ENCODE assay signal across 1 cellular context in the genomic region with DNA sequence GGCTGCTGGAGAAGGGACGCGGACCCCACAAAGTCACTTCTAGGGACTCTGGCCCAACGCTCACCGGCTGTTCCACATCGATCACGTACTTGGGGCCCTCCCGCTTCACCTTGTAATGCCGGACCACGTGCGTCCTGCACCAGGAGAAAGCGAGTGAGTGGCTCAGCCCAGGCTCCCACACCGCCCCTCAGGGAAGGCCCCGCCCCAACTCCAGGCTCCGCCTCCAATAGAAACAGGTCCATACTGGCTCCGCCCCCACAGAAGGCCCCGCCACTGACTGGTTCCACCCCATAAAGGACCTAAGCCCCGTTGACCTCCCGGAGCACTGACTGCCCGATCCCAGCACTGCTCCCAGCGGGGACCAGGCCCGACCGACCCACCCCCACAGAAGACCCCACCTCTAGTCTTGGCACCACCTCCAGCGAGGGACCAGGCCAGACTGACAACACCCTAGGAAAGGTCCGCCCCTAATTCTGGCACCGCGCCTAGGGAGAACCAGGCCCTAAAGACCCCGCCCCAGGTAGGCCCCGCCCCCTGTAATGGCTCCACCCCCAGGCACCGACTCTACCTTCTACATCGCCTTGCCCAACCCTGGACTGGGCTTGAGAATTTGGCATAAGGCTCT.
A peak's percentile ranks its signal among the peaks of the same experiment; 100 is the strongest.
TF ChIP-seq lines count a peak whose summit lies in the region.

No MANE protein-coding gene starts in this region.

TF ChIP-seq in H1, 55 proteins besides CTCF, POLR2A, EP300 and RAD21:
- TF ChIP-seq ASH2L (IDR thresholded peaks at IDR 0.05; ENCODE audit: low read length): peak; percentile 56
- TF ChIP-seq NRF1 (IDR thresholded peaks at IDR 0.05; ENCODE audit: low read depth, low read length): no peak
- no peak for TF ChIP-seq SP2 (IDR thresholded peaks at IDR 0.05; ENCODE audit: low read length)
- TF ChIP-seq RXRA (IDR thresholded peaks at IDR 0.05; ENCODE audit: insufficient read depth, low read depth, low read length): no peak
- no peak for TF ChIP-seq KDM1A (IDR thresholded peaks at IDR 0.05; ENCODE audit: borderline replicate concordance, low read length)
- no peak for TF ChIP-seq RNF2 (IDR thresholded peaks at IDR 0.05; ENCODE audit: borderline replicate concordance, low read depth, low read length, missing control alignments, poor library complexity, severe bottlenecking)
- TF ChIP-seq, protein P1, sequence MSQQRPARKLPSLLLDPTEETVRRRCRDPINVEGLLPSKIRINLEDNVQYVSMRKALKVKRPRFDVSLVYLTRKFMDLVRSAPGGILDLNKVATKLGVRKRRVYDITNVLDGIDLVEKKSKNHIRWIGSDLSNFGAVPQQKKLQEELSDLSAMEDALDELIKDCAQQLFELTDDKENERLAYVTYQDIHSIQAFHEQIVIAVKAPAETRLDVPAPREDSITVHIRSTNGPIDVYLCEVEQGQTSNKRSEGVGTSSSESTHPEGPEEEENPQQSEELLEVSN (IDR thresholded peaks at IDR 0.05): peak; percentile 88
- TF ChIP-seq TAF1 (IDR thresholded peaks at IDR 0.05; ENCODE audit: low read depth, low read length): peak; percentile 61
- peak; percentile 9; the same call in 1 of the 2 replicates for TF ChIP-seq CREB1 (IDR thresholded peaks at IDR 0.05)
- TF ChIP-seq ZNF274 (IDR thresholded peaks at IDR 0.05; ENCODE audit: borderline replicate concordance, extremely low read depth, low read length): no peak
- TF ChIP-seq SIN3A (conservative IDR thresholded peaks at IDR 0.05 in 1 of 2, IDR thresholded peaks at IDR 0.05 in 1 of 2; ENCODE audit: low read depth in 1 of 2, low read length in 2 of 2): peak in 1 of 2 experiments; percentile 77; a peak in 3 of 4 replicates
- TF ChIP-seq EGR1 (IDR thresholded peaks at IDR 0.05; ENCODE audit: borderline replicate concordance, low read depth, low read length): peak; percentile 36; the same call in 1 of the 2 replicates
- TF ChIP-seq SIX5 (IDR thresholded peaks at IDR 0.05; ENCODE audit: low read depth, low read length): no peak
- TF ChIP-seq SRF (IDR thresholded peaks at IDR 0.05; ENCODE audit: low read depth, low read length): no peak
- peak; percentile 74 for TF ChIP-seq POLR2AphosphoS5 (IDR thresholded peaks at IDR 0.05; ENCODE audit: low read depth, low read length)
- peak; percentile 78; the same call in 1 of the 2 replicates for TF ChIP-seq SP4 (IDR thresholded peaks at IDR 0.05; ENCODE audit: low read length)
- peak; percentile 67; the same call in 1 of the 2 replicates for TF ChIP-seq SP1 (IDR thresholded peaks at IDR 0.05; ENCODE audit: low read depth, low read length)
- TF ChIP-seq KDM4A (IDR thresholded peaks at IDR 0.05; ENCODE audit: low read depth, low read length, severe bottlenecking): peak; percentile 58
- peak; percentile 12 for TF ChIP-seq TAF7 (optimal IDR thresholded peaks at IDR 0.05; ENCODE audit: borderline replicate concordance, low read depth, low read length)
- 0 out of 2 replicates have a peak, but pooled peaks have one; percentile 33 for TF ChIP-seq PHF8 (conservative IDR thresholded peaks at IDR 0.05; ENCODE audit: low read depth, low read length)
- TF ChIP-seq TCF12 (IDR thresholded peaks at IDR 0.05; ENCODE audit: low read depth, low read length): no peak
- TF ChIP-seq GABPA (IDR thresholded peaks at IDR 0.05; ENCODE audit: borderline replicate concordance, insufficient read depth, low read length): 0 out of 2 replicates have a peak, but pooled peaks have one; percentile 4
- TF ChIP-seq CHD1 (IDR thresholded peaks at IDR 0.05; ENCODE audit: low read depth, low read length): no peak
- TF ChIP-seq CBX8 (IDR thresholded peaks at IDR 0.05; ENCODE audit: borderline replicate concordance, low read depth, low read length): no peak
- peak; percentile 56 for TF ChIP-seq TBP (IDR thresholded peaks at IDR 0.05; ENCODE audit: low read depth, low read length)
- no peak for TF ChIP-seq FOSL1 (IDR thresholded peaks at IDR 0.05; ENCODE audit: insufficient read depth, low read depth, low read length)
- TF ChIP-seq, protein P2, sequence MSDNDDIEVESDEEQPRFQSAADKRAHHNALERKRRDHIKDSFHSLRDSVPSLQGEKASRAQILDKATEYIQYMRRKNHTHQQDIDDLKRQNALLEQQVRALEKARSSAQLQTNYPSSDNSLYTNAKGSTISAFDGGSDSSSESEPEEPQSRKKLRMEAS (IDR thresholded peaks at IDR 0.05): peak; percentile 96
- no peak for TF ChIP-seq EZH2 (IDR thresholded peaks at IDR 0.05; ENCODE audit: low read depth, low read length, severe bottlenecking)
TF ChIP-seq in H1: peak in this region for 15.
